In genomic region chr7:389911-390601, GRCh38 we compare ENCODE assay signal across 18 cellular contexts.
DNase-seq lines count a peak whose midpoint lies in the region; ATAC-seq and TF ChIP-seq lines count a peak whose summit lies in the region.
"Had no signal": no experiment of that assay in that cellular context is flagged by ENCODE, and none has a peak within 500 bp of the region (broad histone marks: within the 10 kb centered on the region; RNA-seq: fewer than 3 reads in every experiment).

No MANE protein-coding gene starts in this region.

- no peaks in the 10 kb centered on the region for H3K79me2 ChIP-seq in hepatocyte

- no peak overlapping the region for H2AFZ ChIP-seq in hepatocyte

- CTCF ChIA-PET in Calu3 (lab: Charles Lee): no interaction called here

- H3K4me1 Mint-ChIP-seq in Calu3 (ENCODE audit: low read depth, unreplicated experiment): no peaks in the 10 kb centered on the region

- H3K9me3 ChIP-seq in right atrium auricular region (peaks cover 0 to 12% of the 10 kb centered on the region in 2 donors), colonic mucosa (no peaks in the 10 kb centered on the region), mucosa of descending colon (no peaks in the 10 kb centered on the region), hepatocyte (ENCODE audit: low read depth) (no peaks in the 10 kb centered on the region)
- H3K9me3 ChIP-seq: ovary had no signal

- H3K27ac Mint-ChIP-seq in Calu3 (ENCODE audit: unreplicated experiment): no peak overlapping the region

- peaks cover 3% of the 10 kb centered on the region for H3K36me3 Mint-ChIP-seq in Calu3 (ENCODE audit: insufficient read depth, unreplicated experiment)

- no peaks in the 10 kb centered on the region for H4K20me1 ChIP-seq in hepatocyte (ENCODE audit: insufficient read depth, poor library complexity, severe bottlenecking)

- intact Hi-C loops in Right ventricle myocardium superior (cut with DNase I) (no loop called here), colonic mucosa (cut with DNase I) (no loop called here), mucosa of descending colon (cut with DNase I, micrococcal nuclease) (no loop called here), Calu3 (cut with micrococcal nuclease; ENCODE audit: unreplicated experiment) (no loop called here)

- peaks cover 6% of the 10 kb centered on the region for H3K9me3 Mint-ChIP-seq in Calu3 (ENCODE audit: low read depth, unreplicated experiment)

- no TSS peak for BruUV-seq in Calu3 (replicated peaks; lab: Mats Ljungman, UMichigan)

- H3K36me3 ChIP-seq in right atrium auricular region (no peaks in the 10 kb centered on the region), colonic mucosa (no peaks in the 10 kb centered on the region), mucosa of descending colon (ENCODE audit: low read depth) (no peaks in the 10 kb centered on the region), hepatocyte (replicated peaks; ENCODE audit: insufficient read depth, low read depth) (no peaks in the 10 kb centered on the region)
- H3K36me3 ChIP-seq: ovary had no signal

- no peak overlapping the region for H3K4me3 Mint-ChIP-seq in Calu3 (ENCODE audit: low read depth, unreplicated experiment)

- H3K27me3 ChIP-seq in right atrium auricular region (no peaks in the 10 kb centered on the region), colonic mucosa (no peaks in the 10 kb centered on the region), hepatocyte (no peaks in the 10 kb centered on the region)
- H3K27me3 ChIP-seq: ovary had no signal

- TF ChIP-seq CTCF in right atrium auricular region (IDR thresholded peaks at IDR 0.05) (no peak), colonic mucosa (IDR thresholded peaks at IDR 0.05) (no peak), mucosa of descending colon (IDR thresholded peaks at IDR 0.05) (no peak), Calu3 (IDR thresholded peaks at IDR 0.05; ENCODE audit: unreplicated experiment) (no peak), hepatocyte (IDR thresholded peaks at IDR 0.05; ENCODE audit: poor library complexity) (no peak)

- no peak for ATAC-seq in Right ventricle myocardium superior (ENCODE audit: poor library complexity)
- peak; percentile 74 for ATAC-seq in mucosa of descending colon
- ATAC-seq in HG03196 (IDR thresholded peaks at IDR 0.05; ENCODE audit: unreplicated experiment): no peak

- peak; percentile 36 for DNase-seq in Right ventricle myocardium superior
- no peak for DNase-seq in right atrium auricular region (ENCODE audit: low spot score)
- peak; percentile 19 for DNase-seq in colonic mucosa
- peak in 2 of 3 donors; percentile 21 to 44 for DNase-seq in mucosa of descending colon
- no peak for DNase-seq in Calu3
- no peak for DNase-seq in hepatocyte (ENCODE audit: low spot score)
- DNase-seq in DMS153 (lab: John Stamatoyannopoulos, UW): no peak
- DNase-seq: activated CD4-positive, alpha-beta T cell treated with anti-CD3 and anti-CD28 coated beads, Interleukin-2, amount 50 U/mL, for 1 hour; activated gamma-delta T cell; dermis blood vessel endothelial cell; glutamatergic neuron; Karpas-422; NCI-H1417 treated with DMSO at 0.1 percent for 48 hours; NCI-H345; stimulated activated naive CD4-positive, alpha-beta T cell treated with Interleukin-2 at 50 U/mL for 16 hours; T-helper 9 cell had no signal

- H3K27ac ChIP-seq in right atrium auricular region (no peak overlapping the region), colonic mucosa (no peak overlapping the region), hepatocyte (no peak overlapping the region)
- H3K27ac ChIP-seq: ovary had no signal

- no peaks in the 10 kb centered on the region for H3K4me1 ChIP-seq in right atrium auricular region
- no peaks in the 10 kb centered on the region for H3K4me1 ChIP-seq in colonic mucosa
- no peaks in the 10 kb centered on the region for H3K4me1 ChIP-seq in mucosa of descending colon (ENCODE audit: low read depth)
- no peaks in the 10 kb centered on the region for H3K4me1 ChIP-seq in hepatocyte (ENCODE audit: insufficient read depth)

- H3K4me3 ChIP-seq in right atrium auricular region (no peak overlapping the region), colonic mucosa (no peak overlapping the region), mucosa of descending colon (no peak overlapping the region), hepatocyte (no peak overlapping the region)
- H3K4me3 ChIP-seq: ovary had no signal

- H3K9me2 ChIP-seq in hepatocyte (replicated peaks; ENCODE audit: insufficient read depth): no peaks in the 10 kb centered on the region

- H3K27me3 Mint-ChIP-seq in Calu3 (ENCODE audit: unreplicated experiment): peaks cover 33% of the 10 kb centered on the region

- no peak overlapping the region for H3K4me2 ChIP-seq in hepatocyte

- no peak overlapping the region for H3K9ac ChIP-seq in colonic mucosa (ENCODE audit: low read depth in 2 of 2, low read length in 2 of 2)

- WGBS in hepatocyte (ENCODE audit: low lambda C conversion rate, missing lambda C conversion rate): 91% methylated on average over 21 of the region's 21 CpGs

Comparison
In these comparisons a context has a peak if more than half of its experiments do, and no peak if none do; other contexts are left out.
1. DNase-seq: peak in Right ventricle myocardium superior (single experiment), colonic mucosa (single experiment) and mucosa of descending colon (2 of 3); none in right atrium auricular region (single experiment), Calu3 (single experiment), hepatocyte (single experiment) and DMS153 (single experiment).